Comparison of ENCODE assay signal across 8 cellular contexts in the genomic region with DNA sequence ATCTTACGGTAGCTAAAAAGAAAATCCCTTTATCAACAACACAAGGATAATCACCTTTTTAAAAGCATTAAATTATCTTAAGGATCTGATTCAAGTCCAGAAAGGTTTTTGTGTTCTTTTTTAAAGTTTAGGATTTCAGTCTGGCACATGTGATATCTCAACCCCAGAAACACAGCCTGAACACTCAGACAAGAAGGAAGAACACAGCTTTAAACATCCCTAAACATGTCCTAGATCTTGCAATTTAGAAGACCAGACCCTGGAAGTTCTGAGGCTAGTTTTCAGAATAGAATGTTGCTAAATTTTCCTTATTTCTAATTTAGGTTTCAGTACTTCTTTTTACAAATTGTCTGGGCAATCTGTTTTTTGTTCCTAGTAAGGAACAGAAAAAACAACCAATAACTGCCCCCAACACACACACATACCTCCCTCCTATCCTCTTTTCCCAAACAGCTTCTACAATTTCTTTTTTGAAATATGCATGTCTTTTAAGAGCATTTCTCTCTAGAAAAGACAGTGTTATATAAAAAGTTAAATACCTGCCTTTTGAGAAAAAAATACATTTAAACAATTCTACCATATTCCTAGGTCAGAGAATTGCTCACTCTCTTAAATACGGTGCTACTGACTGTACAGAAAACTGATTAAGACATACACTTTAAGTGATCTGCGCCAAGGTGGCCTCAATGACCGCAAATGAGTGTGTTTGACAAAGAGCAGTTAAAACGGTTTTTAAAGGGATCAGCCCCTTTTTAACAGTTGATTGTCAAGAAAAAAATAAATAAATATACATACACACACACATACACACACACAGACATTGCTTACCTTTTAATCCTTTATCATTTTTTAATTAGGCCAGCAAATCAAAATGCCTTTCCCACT. TPM values are rescaled to one million over a fixed set of nuclear protein-coding genes. Genes with fewer than 3 reads are reported as not detected.
DNase-seq lines count a peak whose midpoint lies in the region; ATAC-seq and TF ChIP-seq lines count a peak whose summit lies in the region.
"Had no signal": no experiment of that assay in that cellular context is flagged by ENCODE, and none has a peak within 500 bp of the region (broad histone marks: within the 10 kb centered on the region; RNA-seq: fewer than 3 reads in every experiment).

No MANE protein-coding gene starts in this region.

- peaks cover 18% of the 10 kb centered on the region for H4K20me1 ChIP-seq in smooth muscle cell (ENCODE audit: low read depth)

- H3K27ac ChIP-seq in HUES48 (ENCODE audit: low read depth, low read length) = peak overlapping the region; percentile 92
- H3K27ac ChIP-seq in SJSA1 = peak overlapping the region; percentile 73
- peak overlapping the region; percentile 94 for H3K27ac ChIP-seq in smooth muscle cell (ENCODE audit: low read depth)

- 11% methylated on average over 5 of the region's 5 CpGs for WGBS in smooth muscle cell (ENCODE audit: low lambda C conversion rate)

- ATAC-seq in left ventricle myocardium superior = no peak

- H3K4me1 ChIP-seq in HUES48 (ENCODE audit: control insufficient read depth, insufficient read depth, low read length) (peaks cover 60% of the 10 kb centered on the region), SJSA1 (replicated peaks) (peaks cover 53% of the 10 kb centered on the region), smooth muscle cell (ENCODE audit: low read depth) (peaks cover 34% of the 10 kb centered on the region)

- peaks cover 18% of the 10 kb centered on the region for H3F3A ChIP-seq in smooth muscle cell (ENCODE audit: low read depth)

- peak overlapping the region; percentile 76 for H2AFZ ChIP-seq in smooth muscle cell (ENCODE audit: low read depth)

- peak overlapping the region; percentile 78 for H3K9ac ChIP-seq in HUES48 (ENCODE audit: low read depth, low read length)
- peak overlapping the region; percentile 89 for H3K9ac ChIP-seq in smooth muscle cell (ENCODE audit: low read depth)

- H3K36me3 ChIP-seq in HUES48 (ENCODE audit: control insufficient read depth, insufficient read depth, low read length) = no peaks in the 10 kb centered on the region; the same call in 1 of the 2 replicates
- H3K36me3 ChIP-seq in SJSA1 = no peaks in the 10 kb centered on the region
- no peaks in the 10 kb centered on the region for H3K36me3 ChIP-seq in smooth muscle cell (ENCODE audit: low read depth)

- peaks cover 51% of the 10 kb centered on the region for H3K79me2 ChIP-seq in smooth muscle cell (ENCODE audit: low read depth)

- intact Hi-C loops in left ventricle myocardium superior (cut with micrococcal nuclease) = loop anchor here (5.0 kb wide), 1 partner anchor 93 kb away; no protein-coding TSS in a partner anchor

- peak overlapping the region; percentile 96 for H3K4me2 ChIP-seq in smooth muscle cell

- no peak for TF ChIP-seq CTCF in smooth muscle cell (IDR thresholded peaks at IDR 0.05; ENCODE audit: borderline replicate concordance, insufficient read depth, poor library complexity, severe bottlenecking)
- no peak for TF ChIP-seq CTCF in GM20000 (IDR thresholded peaks at IDR 0.05; ENCODE audit: extremely low read depth, missing control alignments)

- H3K4me3 ChIP-seq in HUES48 (ENCODE audit: low read depth, low read length) (peak overlapping the region; percentile 92), SJSA1 (peak overlapping the region; percentile 41), smooth muscle cell (peak overlapping the region; percentile 80)

- peak in 1 of 2 experiments; percentile 68 for DNase-seq in SJSA1 (ENCODE audit: low read depth in 1 of 2, low spot score in 2 of 2)
- peak; percentile 26 for DNase-seq in left ventricle myocardium superior
- DNase-seq in smooth muscle cell (lab: John Stamatoyannopoulos, UW; ENCODE audit: unreplicated experiment) = no peak
- no peak for DNase-seq in GM20000 (ENCODE audit: low spot score)
- DNase-seq in putamen (ENCODE audit: low spot score) = no peak
- no peak for DNase-seq in activated CD8-positive, alpha-beta memory T cell treated with anti-CD3 and anti-CD28 coated beads, Interleukin-2, amount 50 U/mL, for 4 hours
- DNase-seq: activated B cell treated with CpG ODN at 0.5 μM for 24 hours had no signal

- H3K9me3 ChIP-seq in HUES48 (ENCODE audit: control insufficient read depth, insufficient read depth, low read length) (peaks cover 4% of the 10 kb centered on the region; the same call in 1 of the 2 replicates), SJSA1 (replicated peaks) (peaks cover 4% of the 10 kb centered on the region; the same call in 1 of the 2 replicates), smooth muscle cell (replicated peaks; ENCODE audit: low read depth) (no peaks in the 10 kb centered on the region)

- H3K27me3 ChIP-seq in HUES48 (ENCODE audit: control insufficient read depth, insufficient read depth, low read length) = no peaks in the 10 kb centered on the region
- H3K27me3 ChIP-seq in SJSA1 (replicated peaks) = no peaks in the 10 kb centered on the region
- H3K27me3 ChIP-seq in smooth muscle cell (ENCODE audit: low read depth) = no peaks in the 10 kb centered on the region

RNA-seq across cellular contexts. Expression of gene ZNF608, which starts 0.8 kb away (rescaled TPM):
- 13.1 and 17.2 TPM in 2 replicates for total RNA-seq in SJSA1 (2014; rRNA removed; shearing (Covaris generic))
- total RNA-seq in left ventricle myocardium superior = 18.2 TPM
- total RNA-seq in smooth muscle cell = 33.1 and 69.5 TPM in 2 replicates
- 15.4 and 22.0 TPM in 2 replicates for polyA plus RNA-seq in smooth muscle cell

Comparison
In these comparisons a context has a peak if more than half of its experiments do, and no peak if none do; other contexts are left out.
1. H3K4me3 ChIP-seq: peak in every context shown above with its lines; median percentile 92 in HUES48; 80 in smooth muscle cell; 41 in SJSA1.